18 cellular contexts compared by ENCODE assay signal in the genomic region with DNA sequence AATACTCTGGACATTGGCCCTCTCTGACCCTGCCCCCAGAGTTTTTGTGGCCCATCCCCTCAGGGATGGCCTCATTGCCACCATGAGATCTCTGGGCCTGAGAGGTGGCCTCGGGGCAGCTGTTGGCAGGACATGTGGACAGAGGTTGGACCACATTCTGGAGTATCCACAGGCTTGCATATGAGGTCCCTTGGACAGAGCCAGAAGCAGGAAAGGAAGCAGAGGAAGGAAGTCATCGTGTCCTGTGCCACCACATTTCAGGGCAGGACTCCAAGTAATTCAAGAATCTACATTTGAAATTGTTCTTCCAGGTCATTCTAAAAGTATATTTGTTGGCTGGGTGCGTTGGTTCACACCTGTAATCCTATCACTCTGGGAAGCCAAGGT.
"Had no signal": no experiment of that assay in that cellular context is flagged by ENCODE, and none has a peak within 500 bp of the region (broad histone marks: within the 10 kb centered on the region; RNA-seq: fewer than 3 reads in every experiment).

No MANE protein-coding gene starts in this region.

- DNase-seq: activated CD4-positive, alpha-beta T cell treated with anti-CD3 and anti-CD28 coated beads, Interleukin-2, amount 50 U/mL, for 48 hours; activated CD8-positive, alpha-beta memory T cell treated with anti-CD3 and anti-CD28 coated beads, Interleukin-2, amount 50 U/mL, for 48 hours; activated T-cell treated with anti-CD3 and anti-CD28 coated beads, Interleukin-2, amount 50 U/mL, for 4 hours; aorta; brain microvascular endothelial cell; central memory CD4-positive, alpha-beta T cell; gastrocnemius medialis; left colon; midbrain; natural killer cell; ovary; stimulated activated CD4-positive, alpha-beta T cell treated with anti-CD3 and anti-CD28 coated beads, Interleukin-4, amount 100 ng/mL, for 4 hours; stimulated activated naive CD8-positive, alpha-beta T cell treated with anti-CD3 and anti-CD28 coated beads, Interleukin-15, Interleukin-2, amounts not matched to agents 100 U/mL and 50 U/mL, for 24 hours; T1000 had no signal

- ATAC-seq: left colon had no signal

- H3K36me3 ChIP-seq: brain microvascular endothelial cell, esophagus muscularis mucosa, gastrocnemius medialis, ovary, prostate gland had no signal

- H3K27ac ChIP-seq: brain microvascular endothelial cell, esophagus muscularis mucosa, ovary, prostate gland had no signal

- H3K27me3 ChIP-seq: brain microvascular endothelial cell, esophagus muscularis mucosa, gastrocnemius medialis, ovary had no signal

- H3K4me3 ChIP-seq: esophagus muscularis mucosa, gastrocnemius medialis, ovary, prostate gland had no signal

- FAIRE-seq: colon, urothelium cell line had no signal

- H3K4me1 ChIP-seq: prostate gland had no signal

- H3K9me3 ChIP-seq: esophagus muscularis mucosa, gastrocnemius medialis, ovary, prostate gland had no signal
